1 cellular context compared by ENCODE assay signal in genomic region chr12:14828896-14829295, GRCh38.
TF ChIP-seq lines count a peak whose summit lies in the region.

No MANE protein-coding gene starts in this region.

TF ChIP-seq in endothelial cell of umbilical vein, 7 proteins besides CTCF, POLR2A, EP300 and RAD21 (continued from another document):
- TF ChIP-seq MYC (IDR thresholded peaks at IDR 0.05; ENCODE audit: low read depth, low read length) (no peak), GATA2 (IDR thresholded peaks at IDR 0.05; ENCODE audit: insufficient read depth, insufficient read length, low read depth, low read length) (no peak), POLR2AphosphoS5 (IDR thresholded peaks at IDR 0.05; ENCODE audit: insufficient read depth, low read depth, low read length) (no peak), EZH2 (IDR thresholded peaks at IDR 0.05; ENCODE audit: borderline replicate concordance, low read depth, low read length, severe bottlenecking) (no peak), JUN (IDR thresholded peaks at IDR 0.05; ENCODE audit: borderline replicate concordance, insufficient read depth, insufficient read length, low read depth) (no peak), FOS (IDR thresholded peaks at IDR 0.05; ENCODE audit: borderline replicate concordance, insufficient read depth, low read length) (no peak)
TF ChIP-seq in endothelial cell of umbilical vein: peak in this region for 0.
